Comparison of ENCODE assay signal across 1 cellular context in the genomic region with DNA sequence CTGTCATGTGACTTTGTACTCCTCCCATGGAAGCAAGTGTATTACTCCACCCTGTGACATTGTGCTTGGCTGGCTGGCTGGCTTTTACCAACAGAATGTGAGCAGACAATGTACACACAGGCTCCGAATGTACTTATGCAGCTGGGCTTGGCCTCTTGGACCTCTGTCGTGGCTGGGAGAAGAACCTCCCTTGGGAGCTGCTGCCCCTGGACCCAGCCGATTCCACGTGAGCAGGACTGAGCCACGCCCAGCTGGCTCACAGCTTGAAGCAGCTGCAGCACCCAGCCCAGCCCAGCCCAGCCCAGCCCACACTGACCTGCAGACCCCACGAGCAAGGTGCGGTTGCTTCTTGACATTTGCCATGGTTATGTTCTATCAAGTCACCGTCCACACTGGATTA.
TF ChIP-seq lines count a peak whose summit lies in the region.

No MANE protein-coding gene starts in this region.

TF ChIP-seq in GM23338, 12 proteins besides CTCF, POLR2A, EP300 and RAD21:
- TF ChIP-seq NANOG (IDR thresholded peaks at IDR 0.05; ENCODE audit: borderline replicate concordance) (no peak), JUNB (IDR thresholded peaks at IDR 0.05; ENCODE audit: unreplicated experiment) (no peak), ZNF462 (CRISPR knock-in tag; IDR thresholded peaks at IDR 0.05) (no peak)
